Comparison of ENCODE assay signal across 20 cellular contexts in the genomic region with DNA sequence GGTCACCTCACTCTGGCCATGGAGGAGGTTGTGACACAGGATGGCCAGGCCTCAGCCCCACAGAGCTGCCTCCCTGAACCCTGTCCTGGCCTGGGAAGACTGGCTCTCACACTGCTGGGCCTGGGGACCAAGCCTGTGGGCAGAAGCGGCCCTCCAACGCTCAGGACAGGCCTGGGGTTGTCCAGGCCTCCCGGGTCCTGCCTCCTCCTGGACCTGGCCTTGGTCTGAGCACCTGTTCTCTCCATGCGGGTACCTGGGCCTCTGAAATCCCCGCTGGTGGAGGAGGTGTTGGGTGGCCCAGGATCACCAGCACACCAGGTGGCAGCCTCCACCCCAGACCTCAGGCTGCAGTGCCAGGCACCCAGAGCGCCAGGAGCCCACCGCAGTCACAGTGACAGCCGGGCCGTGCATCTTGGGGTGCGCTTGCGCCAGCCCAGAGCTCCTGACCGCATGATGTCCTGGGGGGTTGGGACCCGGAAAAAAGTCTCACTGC. TPM values are rescaled to one million over a fixed set of nuclear protein-coding genes. Genes with fewer than 3 reads are reported as not detected.
DNase-seq lines count a peak whose midpoint lies in the region; ATAC-seq, FAIRE-seq and TF ChIP-seq lines count a peak whose summit lies in the region.
"Had no signal": no experiment of that assay in that cellular context is flagged by ENCODE, and none has a peak within 500 bp of the region (broad histone marks: within the 10 kb centered on the region; RNA-seq: fewer than 3 reads in every experiment).

No MANE protein-coding gene starts in this region.

- FAIRE-seq in frontal cortex (lab: Jason Lieb, UNC), result no peak
- FAIRE-seq: astrocyte, GM12891, islet of Langerhans had no signal

- TF ChIP-seq CTCF in CD8-positive, alpha-beta T cell (IDR thresholded peaks at IDR 0.05), result no peak
- no peak for TF ChIP-seq CTCF in VCaP (conservative IDR thresholded peaks at IDR 0.05)

- H3K36me3 ChIP-seq in BLaER1, result peaks cover 7% of the 10 kb centered on the region; the same call in 1 of the 2 replicates
- H3K36me3 ChIP-seq in CD8-positive, alpha-beta T cell (ENCODE audit: insufficient read depth, low read length), result no peaks in the 10 kb centered on the region
- H3K36me3 ChIP-seq: thyroid gland had no signal

- ATAC-seq in CD8-positive, alpha-beta T cell, result peak; percentile 50
- ATAC-seq in naive B cell (ENCODE audit: low read depth in 2 of 2) (peak; percentile 19 to 49), GM19467 (IDR thresholded peaks at IDR 0.05; ENCODE audit: unreplicated experiment) (no peak)
- ATAC-seq: activated T-helper 17 cell treated with anti-CD3 and anti-CD28 coated beads, Interleukin-2, amount 50 U/mL, for 72 hours; esophagus mucosa had no signal

- peaks cover 11% of the 10 kb centered on the region for H3K4me1 Mint-ChIP-seq in CD8-positive, alpha-beta T cell (ENCODE audit: low read depth)
- peaks cover 9 to 17% (median 13%) of the 10 kb centered on the region in 3 donors for H3K4me1 Mint-ChIP-seq in naive B cell
- H3K4me1 Mint-ChIP-seq: activated T-helper 17 cell treated with anti-CD3 and anti-CD28 coated beads, Interleukin-2, amount 50 U/mL, for 72 hours had no signal

- H3K9ac ChIP-seq in BLaER1, result no peak overlapping the region

- H3K27ac ChIP-seq in BLaER1, result peak overlapping the region; percentile 69
- peak overlapping the region; percentile 66 for H3K27ac ChIP-seq in CD8-positive, alpha-beta T cell (ENCODE audit: low read depth, low read length)
- peak overlapping the region; percentile 57 for H3K27ac ChIP-seq in VCaP
- H3K27ac ChIP-seq: thyroid gland had no signal

- H4K20me1 ChIP-seq in BLaER1, result no peaks in the 10 kb centered on the region

- H3K9me3 Mint-ChIP-seq in CD8-positive, alpha-beta T cell, result peaks cover 2% of the 10 kb centered on the region
- H3K9me3 Mint-ChIP-seq in naive B cell, result peaks cover 0 to 5% (median 2%) of the 10 kb centered on the region in 7 donors
- H3K9me3 Mint-ChIP-seq: activated T-helper 17 cell treated with anti-CD3 and anti-CD28 coated beads, Interleukin-2, amount 50 U/mL, for 72 hours; HFFc6 had no signal

- no peaks in the 10 kb centered on the region for H3K27me3 Mint-ChIP-seq in CD8-positive, alpha-beta T cell (ENCODE audit: low read depth)
- H3K27me3 Mint-ChIP-seq in naive B cell, result no peaks in the 10 kb centered on the region
- H3K27me3 Mint-ChIP-seq: activated T-helper 17 cell treated with anti-CD3 and anti-CD28 coated beads, Interleukin-2, amount 50 U/mL, for 72 hours had no signal

- H3K9me3 ChIP-seq in BLaER1, result peaks cover 19% of the 10 kb centered on the region
- H3K9me3 ChIP-seq in CD8-positive, alpha-beta T cell (ENCODE audit: low read length), result no peaks in the 10 kb centered on the region
- H3K9me3 ChIP-seq: thyroid gland had no signal

- H3K36me3 Mint-ChIP-seq in CD8-positive, alpha-beta T cell, result no peaks in the 10 kb centered on the region
- H3K36me3 Mint-ChIP-seq in naive B cell, result no peaks in the 10 kb centered on the region

- no peak overlapping the region for H3K4me2 ChIP-seq in BLaER1

- H3K27me3 ChIP-seq in BLaER1, result no peaks in the 10 kb centered on the region
- H3K27me3 ChIP-seq in CD8-positive, alpha-beta T cell (ENCODE audit: insufficient read depth, low read length), result no peaks in the 10 kb centered on the region
- H3K27me3 ChIP-seq: thyroid gland had no signal

- POLR2A ChIA-PET in CD8-positive, alpha-beta T cell (lab: Charles Lee), result no interaction called here

- peaks cover 55% of the 10 kb centered on the region for H3K4me1 ChIP-seq in BLaER1
- H3K4me1 ChIP-seq in CD8-positive, alpha-beta T cell (ENCODE audit: insufficient read depth, low read length), result peaks cover 20% of the 10 kb centered on the region

- intact Hi-C loops in CD8-positive, alpha-beta T cell (cut with DNase I, micrococcal nuclease), result no loop called here

- no peak overlapping the region for H3K4me3 ChIP-seq in BLaER1
- no peak overlapping the region for H3K4me3 ChIP-seq in CD8-positive, alpha-beta T cell (ENCODE audit: low read depth, low read length)
- H3K4me3 ChIP-seq: thyroid gland had no signal

- no peak overlapping the region for H3K4me3 Mint-ChIP-seq in CD8-positive, alpha-beta T cell
- H3K4me3 Mint-ChIP-seq in naive B cell, result peak overlapping the region in 1 of 8 donors; percentile 20
- H3K4me3 Mint-ChIP-seq: activated T-helper 17 cell treated with anti-CD3 and anti-CD28 coated beads, Interleukin-2, amount 50 U/mL, for 72 hours; HFFc6 had no signal

- DNase-seq in CD8-positive, alpha-beta T cell, result peak in 1 of 7 experiments; percentile 50
- DNase-seq in naive B cell, result no peak
- DNase-seq in RPMI8226, result no peak
- no peak for DNase-seq in frontal cortex (ENCODE audit: low spot score in 2 of 2)
- DNase-seq: activated CD4-positive, alpha-beta T cell treated with anti-CD3 and anti-CD28 coated beads for 48 hours; cortex of kidney; HFFc6; NCI-H1092 treated with DMSO at 0.1 percent for 48 hours; NCI-H2171 treated with DMSO at 0.1 percent for 48 hours; SHP77; stimulated activated CD4-positive, alpha-beta T cell treated with anti-CD3 and anti-CD28 coated beads, Interleukin-4, amount 100 ng/mL, for 1 hour; thyroid gland had no signal

- peak overlapping the region; percentile 64 for H3K27ac Mint-ChIP-seq in CD8-positive, alpha-beta T cell
- peak overlapping the region; percentile 65 to 98 (median 90) for H3K27ac Mint-ChIP-seq in naive B cell
- H3K27ac Mint-ChIP-seq: activated T-helper 17 cell treated with anti-CD3 and anti-CD28 coated beads, Interleukin-2, amount 50 U/mL, for 72 hours; HFFc6 had no signal

- CTCF ChIA-PET in CD8-positive, alpha-beta T cell (lab: Charles Lee), result interaction anchor here (1.0 kb wide), 1 partner anchor 87 kb away, joined by 3 read pairs; no protein-coding TSS in a partner anchor

RNA-seq across cellular contexts. Expression of a gene that starts 16.1 kb away (rescaled TPM):
- 100 to 1,000 TPM; 316 to 328 TPM for total RNA-seq in CD8-positive, alpha-beta T cell
- 10 to 100 TPM; 46.7 to 60.7 (median 55.0) TPM for polyA plus RNA-seq in naive B cell (ENCODE audit: low read depth in 6 of 6)
- total RNA-seq in frontal cortex, result 16.3 TPM

RNA-seq across cellular contexts. Expression of a gene that starts 26.0 kb away (rescaled TPM):
- 10 to 100 TPM; 26.3 to 28.1 TPM for total RNA-seq in CD8-positive, alpha-beta T cell
- polyA plus RNA-seq in naive B cell (ENCODE audit: low read depth in 6 of 6), result 10 to 100 TPM; 21.9 to 33.8 (median 28.0) TPM
- 17.5 TPM for total RNA-seq in frontal cortex

RNA-seq across cellular contexts. Expression of a gene that starts 26.2 kb away (rescaled TPM):
- 10 to 100 TPM; 11.4 to 15.2 TPM for total RNA-seq in CD8-positive, alpha-beta T cell
- polyA plus RNA-seq in naive B cell (ENCODE audit: low read depth in 6 of 6), result 10 to 100 TPM; 10.1 to 17.5 (median 13.0) TPM
- 8.6 TPM for total RNA-seq in frontal cortex

Comparison
In these comparisons a context has a peak if more than half of its experiments do, and no peak if none do; other contexts are left out.
1. RNA of a gene that starts 16.1 kb away (total RNA-seq): 316 to 328 TPM in CD8-positive, alpha-beta T cell; 16.3 TPM in frontal cortex (single experiment); every median in the first group is over 10 times any median in the second.
2. Peak in every context shown above with its lines, with median percentiles within 50 percentile points of each other: H3K27ac ChIP-seq.